ENCODE assay signal across 27 cellular contexts in genomic region chr7:155011081-155011480, GRCh38. TPM values are rescaled to one million over a fixed set of nuclear protein-coding genes. Genes with fewer than 3 reads are reported as not detected.
"Had no signal": no experiment of that assay in that cellular context is flagged by ENCODE, and none has a peak within 500 bp of the region (broad histone marks: within the 10 kb centered on the region; RNA-seq: fewer than 3 reads in every experiment).

No MANE protein-coding gene starts in this region.

- ATAC-seq: gastrocnemius medialis; left cardiac atrium; naive thymus-derived CD4-positive, alpha-beta T cell; psoas muscle had no signal

- DNase-seq: cortex of kidney; effector memory CD4-positive, alpha-beta T cell; gastrocnemius medialis; glutamatergic neuron; islet precursor cell; left cardiac atrium; left ventricle myocardium inferior; mammary epithelial cell; naive thymus-derived CD4-positive, alpha-beta T cell; nephron progenitor cell; psoas muscle; sigmoid colon; small intestine; stimulated activated CD4-positive, alpha-beta T cell treated with anti-CD3 and anti-CD28 coated beads, Interleukin-12 subunit alpha, Interleukin-12 subunit beta, amount 100 ng/mL, for 4 hours; stimulated activated naive CD4-positive, alpha-beta T cell; stomach; substantia nigra; transverse colon had no signal

- FAIRE-seq: endometrium, small intestine had no signal

- H3K27me3 ChIP-seq: gastrocnemius medialis, sigmoid colon, stomach, transverse colon had no signal

- H3K4me1 ChIP-seq: esophagus muscularis mucosa, gastrocnemius medialis, left ventricle myocardium inferior, parathyroid adenoma, psoas muscle, sigmoid colon, stomach, transverse colon had no signal

- H3K9me3 ChIP-seq: esophagus muscularis mucosa, gastrocnemius medialis, left ventricle myocardium inferior, psoas muscle, sigmoid colon, stomach, thoracic aorta, transverse colon had no signal

- H3K4me3 ChIP-seq: esophagus muscularis mucosa, gastrocnemius medialis, left ventricle myocardium inferior, psoas muscle, sigmoid colon, stomach, thoracic aorta, transverse colon had no signal

- H3K36me3 ChIP-seq: gastrocnemius medialis, sigmoid colon, thoracic aorta, transverse colon had no signal

- H3K27ac ChIP-seq: esophagus muscularis mucosa, gastrocnemius medialis, left ventricle myocardium inferior, parathyroid adenoma, psoas muscle, sigmoid colon, stomach, thoracic aorta, transverse colon had no signal

RNA-seq across cellular contexts. Expression of gene HTR5A, which starts 59.0 kb away (rescaled TPM):
- total RNA-seq: chondrocyte; esophagus muscularis mucosa; fibroblast of villous mesenchyme; gastrocnemius medialis; left cardiac atrium; left ventricle myocardium inferior; mammary epithelial cell; mesenteric fat pad; naive thymus-derived CD4-positive, alpha-beta T cell; omental fat pad; psoas muscle; sigmoid colon; stomach; thoracic aorta; transverse colon; urinary bladder had no signal
- polyA plus RNA-seq: mammary epithelial cell; naive thymus-derived CD4-positive, alpha-beta T cell; sigmoid colon; stomach; urinary bladder had no signal
